In the genomic region with DNA sequence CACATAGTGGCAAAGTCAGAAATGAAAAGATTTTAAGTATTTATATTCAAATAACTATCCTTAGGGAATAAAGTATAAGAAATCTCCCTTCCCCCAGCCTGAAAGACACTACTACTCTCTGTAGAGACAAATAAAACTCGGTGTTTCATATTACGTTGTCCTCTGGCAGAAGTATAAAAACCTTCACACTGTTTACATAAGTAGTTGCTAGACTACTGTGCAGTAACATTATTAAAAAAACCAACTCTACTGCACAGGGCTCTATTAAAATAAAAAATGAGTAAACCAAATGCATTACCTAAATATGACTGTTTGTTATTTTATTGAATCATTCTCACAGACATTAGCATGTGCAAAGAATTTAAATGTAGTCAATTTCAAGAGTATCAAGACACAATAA, we compare ENCODE assay signal across 13 cellular contexts.
DNase-seq lines count a peak whose midpoint lies in the region; ATAC-seq and TF ChIP-seq lines count a peak whose summit lies in the region.
"Had no signal": no experiment of that assay in that cellular context is flagged by ENCODE, and none has a peak within 500 bp of the region (broad histone marks: within the 10 kb centered on the region; RNA-seq: fewer than 3 reads in every experiment).

No MANE protein-coding gene starts in this region.

- no peak overlapping the region for H3K9ac ChIP-seq in SK-N-MC (ENCODE audit: insufficient read length)

- H3K4me1 ChIP-seq in HEK293 (ENCODE audit: control insufficient read depth, insufficient read depth, low read length) (peaks cover 16% of the 10 kb centered on the region), prostate gland (replicated peaks) (peaks cover 6% of the 10 kb centered on the region)

- POLR2A ChIA-PET in HEK293 (lab: Yijun Ruan, JAX): interaction anchor here (0.7 kb wide), 1 partner anchor 37 kb away, joined by 8 read pairs; no protein-coding TSS in a partner anchor

- H3K27ac ChIP-seq in HEK293 (ENCODE audit: extremely low read depth, low read depth, low read length) (no peak overlapping the region), SK-N-MC (peak overlapping the region; percentile 72; the same call in 1 of the 2 replicates), prostate gland (no peak overlapping the region)
- H3K27ac ChIP-seq: upper lobe of left lung had no signal

- intact Hi-C loops in prostate gland (cut with DNase I): no loop called here

- 3% methylated on average over 2 of the region's 2 CpGs for WGBS in prostate gland

- TF ChIP-seq CTCF in HEK293 (tag by site-specific recombination; IDR thresholded peaks at IDR 0.05) (no peak), prostate gland (IDR thresholded peaks at IDR 0.05) (no peak)

- peaks cover 24 to 31% of the 10 kb centered on the region in 2 experiments for H3K36me3 ChIP-seq in HEK293 (ENCODE audit: control insufficient read depth in 2 of 2, insufficient read depth in 1 of 2, low read length in 2 of 2)
- peaks cover 8% of the 10 kb centered on the region for H3K36me3 ChIP-seq in SK-N-MC (ENCODE audit: insufficient read depth, low read length)
- no peaks in the 10 kb centered on the region for H3K36me3 ChIP-seq in prostate gland

- H3K9me3 ChIP-seq in HEK293 (ENCODE audit: control insufficient read depth, insufficient read depth, low read depth, low read length): no peaks in the 10 kb centered on the region
- no peaks in the 10 kb centered on the region for H3K9me3 ChIP-seq in SK-N-MC (ENCODE audit: low read depth, low read length)
- no peaks in the 10 kb centered on the region for H3K9me3 ChIP-seq in prostate gland
- H3K9me3 ChIP-seq: upper lobe of left lung had no signal

- ATAC-seq in HG03439 (IDR thresholded peaks at IDR 0.05; ENCODE audit: unreplicated experiment): no peak
- ATAC-seq: esophagus mucosa, K562 had no signal

- CTCF ChIA-PET in HEK293 (lab: Yijun Ruan, JAX): no interaction called here

- no peak for DNase-seq in SK-N-MC (ENCODE audit: low read depth, low spot score)
- DNase-seq in fibroblast of the conjunctiva (ENCODE audit: low read depth): peak; percentile 24
- peak; percentile 8 for DNase-seq in prostate gland (ENCODE audit: low spot score)
- DNase-seq in NCI-H2227 (lab: John Stamatoyannopoulos, UW; ENCODE audit: unreplicated experiment): no peak
- DNase-seq in SW 1271 (lab: John Stamatoyannopoulos, UW): no peak
- no peak for DNase-seq in DMS79 treated with DMSO at 0.1 percent for 48 hours (lab: John Stamatoyannopoulos, UW)
- DNase-seq: activated CD4-positive, alpha-beta T cell treated with anti-CD3 and anti-CD28 coated beads, Interleukin-2, amount 50 U/mL, for 48 hours; DND-41; upper lobe of left lung had no signal

- H3K4me3 ChIP-seq in HEK293 (ENCODE audit: low read depth, low read length) (no peak overlapping the region), SK-N-MC (no peak overlapping the region), prostate gland (no peak overlapping the region)
- H3K4me3 ChIP-seq: K562, upper lobe of left lung had no signal

- no peak for TF ChIP-seq POLR2A in prostate gland (IDR thresholded peaks at IDR 0.05)

- H3K27me3 ChIP-seq in prostate gland (replicated peaks; ENCODE audit: insufficient read depth): no peaks in the 10 kb centered on the region
- H3K27me3 ChIP-seq: upper lobe of left lung had no signal

TF ChIP-seq in HEK293, 187 proteins besides CTCF, POLR2A, EP300 and RAD21:
- TF ChIP-seq OSR2 (tag by site-specific recombination; IDR thresholded peaks at IDR 0.05) (peak; percentile 59), ZNF174 (tag by site-specific recombination; IDR thresholded peaks at IDR 0.05) (no peak), ZNF558 (tag by site-specific recombination; IDR thresholded peaks at IDR 0.05) (no peak)
- TF ChIP-seq, protein P1, sequence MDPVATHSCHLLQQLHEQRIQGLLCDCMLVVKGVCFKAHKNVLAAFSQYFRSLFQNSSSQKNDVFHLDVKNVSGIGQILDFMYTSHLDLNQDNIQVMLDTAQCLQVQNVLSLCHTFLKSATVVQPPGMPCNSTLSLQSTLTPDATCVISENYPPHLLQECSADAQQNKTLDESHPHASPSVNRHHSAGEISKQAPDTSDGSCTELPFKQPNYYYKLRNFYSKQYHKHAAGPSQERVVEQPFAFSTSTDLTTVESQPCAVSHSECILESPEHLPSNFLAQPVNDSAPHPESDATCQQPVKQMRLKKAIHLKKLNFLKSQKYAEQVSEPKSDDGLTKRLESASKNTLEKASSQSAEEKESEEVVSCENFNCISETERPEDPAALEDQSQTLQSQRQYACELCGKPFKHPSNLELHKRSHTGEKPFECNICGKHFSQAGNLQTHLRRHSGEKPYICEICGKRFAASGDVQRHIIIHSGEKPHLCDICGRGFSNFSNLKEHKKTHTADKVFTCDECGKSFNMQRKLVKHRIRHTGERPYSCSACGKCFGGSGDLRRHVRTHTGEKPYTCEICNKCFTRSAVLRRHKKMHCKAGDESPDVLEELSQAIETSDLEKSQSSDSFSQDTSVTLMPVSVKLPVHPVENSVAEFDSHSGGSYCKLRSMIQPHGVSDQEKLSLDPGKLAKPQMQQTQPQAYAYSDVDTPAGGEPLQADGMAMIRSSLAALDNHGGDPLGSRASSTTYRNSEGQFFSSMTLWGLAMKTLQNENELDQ (tag by site-specific recombination; IDR thresholded peaks at IDR 0.05; ENCODE audit: low read depth): no peak
- TF ChIP-seq, protein P2, sequence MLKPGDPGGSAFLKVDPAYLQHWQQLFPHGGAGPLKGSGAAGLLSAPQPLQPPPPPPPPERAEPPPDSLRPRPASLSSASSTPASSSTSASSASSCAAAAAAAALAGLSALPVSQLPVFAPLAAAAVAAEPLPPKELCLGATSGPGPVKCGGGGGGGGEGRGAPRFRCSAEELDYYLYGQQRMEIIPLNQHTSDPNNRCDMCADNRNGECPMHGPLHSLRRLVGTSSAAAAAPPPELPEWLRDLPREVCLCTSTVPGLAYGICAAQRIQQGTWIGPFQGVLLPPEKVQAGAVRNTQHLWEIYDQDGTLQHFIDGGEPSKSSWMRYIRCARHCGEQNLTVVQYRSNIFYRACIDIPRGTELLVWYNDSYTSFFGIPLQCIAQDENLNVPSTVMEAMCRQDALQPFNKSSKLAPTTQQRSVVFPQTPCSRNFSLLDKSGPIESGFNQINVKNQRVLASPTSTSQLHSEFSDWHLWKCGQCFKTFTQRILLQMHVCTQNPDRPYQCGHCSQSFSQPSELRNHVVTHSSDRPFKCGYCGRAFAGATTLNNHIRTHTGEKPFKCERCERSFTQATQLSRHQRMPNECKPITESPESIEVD (tag by site-specific recombination; IDR thresholded peaks at IDR 0.05): peak; percentile 90
- TF ChIP-seq, protein P3, sequence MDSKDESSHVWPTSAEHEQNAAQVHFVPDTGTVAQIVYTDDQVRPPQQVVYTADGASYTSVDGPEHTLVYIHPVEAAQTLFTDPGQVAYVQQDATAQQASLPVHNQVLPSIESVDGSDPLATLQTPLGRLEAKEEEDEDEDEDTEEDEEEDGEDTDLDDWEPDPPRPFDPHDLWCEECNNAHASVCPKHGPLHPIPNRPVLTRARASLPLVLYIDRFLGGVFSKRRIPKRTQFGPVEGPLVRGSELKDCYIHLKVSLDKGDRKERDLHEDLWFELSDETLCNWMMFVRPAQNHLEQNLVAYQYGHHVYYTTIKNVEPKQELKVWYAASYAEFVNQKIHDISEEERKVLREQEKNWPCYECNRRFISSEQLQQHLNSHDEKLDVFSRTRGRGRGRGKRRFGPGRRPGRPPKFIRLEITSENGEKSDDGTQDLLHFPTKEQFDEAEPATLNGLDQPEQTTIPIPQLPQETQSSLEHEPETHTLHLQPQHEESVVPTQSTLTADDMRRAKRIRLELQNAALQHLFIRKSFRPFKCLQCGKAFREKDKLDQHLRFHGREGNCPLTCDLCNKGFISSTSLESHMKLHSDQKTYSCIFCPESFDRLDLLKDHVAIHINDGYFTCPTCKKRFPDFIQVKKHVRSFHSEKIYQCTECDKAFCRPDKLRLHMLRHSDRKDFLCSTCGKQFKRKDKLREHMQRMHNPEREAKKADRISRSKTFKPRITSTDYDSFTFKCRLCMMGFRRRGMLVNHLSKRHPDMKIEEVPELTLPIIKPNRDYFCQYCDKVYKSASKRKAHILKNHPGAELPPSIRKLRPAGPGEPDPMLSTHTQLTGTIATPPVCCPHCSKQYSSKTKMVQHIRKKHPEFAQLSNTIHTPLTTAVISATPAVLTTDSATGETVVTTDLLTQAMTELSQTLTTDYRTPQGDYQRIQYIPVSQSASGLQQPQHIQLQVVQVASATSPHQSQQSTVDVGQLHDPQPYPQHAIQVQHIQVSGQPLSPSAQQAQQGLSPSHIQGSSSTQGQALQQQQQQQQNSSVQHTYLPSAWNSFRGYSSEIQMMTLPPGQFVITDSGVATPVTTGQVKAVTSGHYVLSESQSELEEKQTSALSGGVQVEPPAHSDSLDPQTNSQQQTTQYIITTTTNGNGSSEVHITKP (tag by site-specific recombination; IDR thresholded peaks at IDR 0.05): no peak
- TF ChIP-seq, protein P4, sequence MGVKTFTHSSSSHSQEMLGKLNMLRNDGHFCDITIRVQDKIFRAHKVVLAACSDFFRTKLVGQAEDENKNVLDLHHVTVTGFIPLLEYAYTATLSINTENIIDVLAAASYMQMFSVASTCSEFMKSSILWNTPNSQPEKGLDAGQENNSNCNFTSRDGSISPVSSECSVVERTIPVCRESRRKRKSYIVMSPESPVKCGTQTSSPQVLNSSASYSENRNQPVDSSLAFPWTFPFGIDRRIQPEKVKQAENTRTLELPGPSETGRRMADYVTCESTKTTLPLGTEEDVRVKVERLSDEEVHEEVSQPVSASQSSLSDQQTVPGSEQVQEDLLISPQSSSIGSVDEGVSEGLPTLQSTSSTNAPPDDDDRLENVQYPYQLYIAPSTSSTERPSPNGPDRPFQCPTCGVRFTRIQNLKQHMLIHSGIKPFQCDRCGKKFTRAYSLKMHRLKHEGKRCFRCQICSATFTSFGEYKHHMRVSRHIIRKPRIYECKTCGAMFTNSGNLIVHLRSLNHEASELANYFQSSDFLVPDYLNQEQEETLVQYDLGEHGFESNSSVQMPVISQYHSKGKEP (tag by site-specific recombination; IDR thresholded peaks at IDR 0.05): 0 out of 2 replicates have a peak, but pooled peaks have one; percentile 20
TF ChIP-seq in HEK293: peak in this region for 3.

Comparison
In these comparisons a context has a peak if more than half of its experiments do, and no peak if none do; other contexts are left out.
1. DNase-seq: peak in fibroblast of the conjunctiva (single experiment) and prostate gland (single experiment); none in SK-N-MC (single experiment), NCI-H2227 (single experiment), SW 1271 (0 of 2) and DMS79 treated with DMSO at 0.1 percent for 48 hours (single experiment).